8 cellular contexts compared by ENCODE assay signal in genomic region chr22:31490496-31490925, GRCh38. TPM values are rescaled to one million over a fixed set of nuclear protein-coding genes. Genes with fewer than 3 reads are reported as not detected.
A peak's percentile ranks its signal among the peaks of the same experiment; 100 is the strongest.
DNase-seq lines count a peak whose midpoint lies in the region; ATAC-seq, FAIRE-seq and TF ChIP-seq lines count a peak whose summit lies in the region.

No MANE protein-coding gene starts in this region.

- H3K4me3 ChIP-seq in AG04449 (ENCODE audit: low read depth, low read length) (peak overlapping the region; percentile 93), NT2/D1 (ENCODE audit: insufficient read length, low read depth) (peak overlapping the region; percentile 91), muscle layer of duodenum (ENCODE audit: low read depth in 1 of 2, low read length in 2 of 2) (peak overlapping the region; percentile 81 to 87)

- CTCF ChIA-PET in AG04449 (lab: Yijun Ruan, JAX) = interaction anchor here (0.7 to 1.3 kb wide), 5 partner anchors 11 to 175 kb away, joined by 3 to 7 read pairs (median 3); no protein-coding TSS in a partner anchor

- TF ChIP-seq CTCF in AG04449 (IDR thresholded peaks at IDR 0.05; ENCODE audit: insufficient read depth, low read length, missing control alignments) = peak; percentile 19

- DNase-seq in AG04449 (ENCODE audit: low read depth, low spot score) = no peak
- DNase-seq in GM18507 (ENCODE audit: extremely low spot score, insufficient read length, low read depth) = peak; percentile 64
- no peak for DNase-seq in NT2/D1 (ENCODE audit: low read depth, low spot score)
- peak; percentile 36 for DNase-seq in activated T-cell treated with anti-CD3 and anti-CD28 coated beads for 4 hours
- DNase-seq in stimulated activated naive CD8-positive, alpha-beta T cell treated with anti-CD3 and anti-CD28 coated beads, Interleukin-15, Interleukin-2, amounts not matched to agents 100 U/mL and 50 U/mL, for 24 hours = peak; percentile 71

- H3K27ac ChIP-seq in muscle layer of duodenum (ENCODE audit: low read length) = peak overlapping the region; percentile 97

- peaks cover 23% of the 10 kb centered on the region for H3K36me3 ChIP-seq in NT2/D1 (ENCODE audit: insufficient read depth, insufficient read length, low read length)
- H3K36me3 ChIP-seq in muscle layer of duodenum (ENCODE audit: control insufficient read depth in 1 of 2, insufficient read depth in 2 of 2, low read length in 2 of 2) = peaks cover 0 to 4% of the 10 kb centered on the region in 2 donors

- peak; percentile 99 for FAIRE-seq in GM18507 (lab: Jason Lieb, UNC)

- H3K9me3 ChIP-seq in NT2/D1 (ENCODE audit: insufficient read depth, low read length) (no peaks in the 10 kb centered on the region), muscle layer of duodenum (ENCODE audit: control insufficient read depth in 1 of 2, low read length in 2 of 2) (no peaks in the 10 kb centered on the region)

- H3K9ac ChIP-seq in NT2/D1 (ENCODE audit: insufficient read length, low read depth) = peak overlapping the region; percentile 92

- POLR2A ChIA-PET in AG04449 (lab: Yijun Ruan, JAX) = interaction anchor here (0.6 kb wide), 1 partner anchor 94 kb away, joined by 3 read pairs; no protein-coding TSS in a partner anchor

- H3K4me1 ChIP-seq in NT2/D1 (ENCODE audit: insufficient read depth, insufficient read length) (no peaks in the 10 kb centered on the region), muscle layer of duodenum (ENCODE audit: control insufficient read depth in 1 of 2, insufficient read depth in 2 of 2, low read length in 2 of 2) (peaks cover 10 to 21% of the 10 kb centered on the region in 2 donors)

- no peaks in the 10 kb centered on the region for H3K27me3 ChIP-seq in NT2/D1 (ENCODE audit: insufficient read depth, insufficient read length)
- no peaks in the 10 kb centered on the region for H3K27me3 ChIP-seq in muscle layer of duodenum (ENCODE audit: low read depth, low read length)

- ATAC-seq in HG02973 (IDR thresholded peaks at IDR 0.05; ENCODE audit: unreplicated experiment) (peak; percentile 55), esophagus mucosa (peak; percentile 64)
- peak; percentile 77 for ATAC-seq in stimulated activated naive CD8-positive, alpha-beta T cell treated with anti-CD3 and anti-CD28 coated beads, Interleukin-15, Interleukin-2, amounts not matched to agents 100 U/mL and 50 U/mL, for 24 hours

RNA-seq across cellular contexts. Expression of gene EIF4ENIF1, which starts 0.9 kb away (rescaled TPM):
- 19.0 TPM for total RNA-seq in esophagus mucosa

RNA-seq across cellular contexts. Expression of gene SFI1, which starts 5.8 kb away (rescaled TPM):
- 12.5 TPM for total RNA-seq in esophagus mucosa

Comparison
In these comparisons a context has a peak if more than half of its experiments do, and no peak if none do; other contexts are left out.
1. DNase-seq: peak in GM18507 (single experiment), activated T-cell treated with anti-CD3 and anti-CD28 coated beads for 4 hours (single experiment) and stimulated activated naive CD8-positive, alpha-beta T cell treated with anti-CD3 and anti-CD28 coated beads, Interleukin-15, Interleukin-2, amounts not matched to agents 100 U/mL and 50 U/mL, for 24 hours (single experiment); none in AG04449 (single experiment) and NT2/D1 (single experiment).
2. Peak in every context shown above with its lines, with median percentiles within 50 percentile points of each other: H3K4me3 ChIP-seq and ATAC-seq.